21 cellular contexts compared by ENCODE assay signal in genomic region chr4:111596491-111596890, GRCh38.
DNase-seq lines count a peak whose midpoint lies in the region; ATAC-seq and FAIRE-seq lines count a peak whose summit lies in the region.
"Had no signal": no experiment of that assay in that cellular context is flagged by ENCODE, and none has a peak within 500 bp of the region (broad histone marks: within the 10 kb centered on the region; RNA-seq: fewer than 3 reads in every experiment).

No MANE protein-coding gene starts in this region.

- peak; percentile 68 for ATAC-seq in GM18868 (IDR thresholded peaks at IDR 0.05; ENCODE audit: unreplicated experiment)
- peak; percentile 53 for ATAC-seq in HG02610 (IDR thresholded peaks at IDR 0.05; ENCODE audit: unreplicated experiment)

- DNase-seq in urothelium cell line (ENCODE audit: low spot score): no peak
- DNase-seq in NCI-H510A treated with DMSO at 0.1 percent for 48 hours (lab: John Stamatoyannopoulos, UW): no peak
- DNase-seq in dermis blood vessel endothelial cell: no peak
- DNase-seq: 8988T; ACHN; BE2C; C1 segment of cervical spinal cord; CD4-positive, alpha-beta memory T cell; CD4-positive, CD25-positive, alpha-beta regulatory T cell; CD8-positive, alpha-beta memory T cell; COR-L47; DMS 273 treated with DMSO at 0.1 percent for 48 hours; DMS153; DMS53; DMS79; DND-41; GF-D8 had no signal

- FAIRE-seq in urothelium cell line (lab: Jason Lieb, UNC): no peak
- FAIRE-seq: A204.1, G401.6 had no signal
